ENCODE assay signal across 16 cellular contexts in the genomic region with DNA sequence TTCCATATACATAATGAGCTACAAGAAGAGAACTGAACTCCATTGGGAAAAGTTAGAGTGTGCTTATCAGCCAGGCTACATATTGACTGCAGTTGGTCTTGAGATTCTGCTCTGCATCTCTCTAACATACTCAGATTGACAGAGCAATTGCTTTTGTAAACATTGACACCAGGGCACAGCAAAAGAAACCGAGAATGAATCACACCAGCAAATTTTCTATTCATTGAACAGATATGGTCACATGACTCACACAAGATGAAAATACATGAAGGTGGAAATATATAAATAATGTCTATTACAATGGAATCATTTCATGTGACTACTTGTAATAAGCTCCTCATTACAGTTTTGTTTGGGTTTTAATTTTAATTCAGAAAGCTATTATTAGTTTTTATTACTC.
DNase-seq lines count a peak whose midpoint lies in the region; ATAC-seq and TF ChIP-seq lines count a peak whose summit lies in the region.
"Had no signal": no experiment of that assay in that cellular context is flagged by ENCODE, and none has a peak within 500 bp of the region (broad histone marks: within the 10 kb centered on the region; RNA-seq: fewer than 3 reads in every experiment).

No MANE protein-coding gene starts in this region.

- no peaks in the 10 kb centered on the region for H3K9me2 ChIP-seq in PC-3 (replicated peaks; ENCODE audit: low read length)

- H3K9me3 ChIP-seq in PC-3 (ENCODE audit: low read length): no peaks in the 10 kb centered on the region
- H3K9me3 ChIP-seq: BE2C, MG63 had no signal

- BruUV-seq in PC-3 (replicated peaks; lab: Mats Ljungman, UMichigan): no TSS peak

- no peaks in the 10 kb centered on the region for H3K79me2 ChIP-seq in PC-3 (ENCODE audit: low read length)

- TF ChIP-seq CTCF in PC-3 (conservative IDR thresholded peaks at IDR 0.05; ENCODE audit: low read depth, low read length) (no peak), glutamatergic neuron (IDR thresholded peaks at IDR 0.05; ENCODE audit: partially characterized antibody, unreplicated experiment) (no peak)

- H3K27me3 Mint-ChIP-seq in glutamatergic neuron (ENCODE audit: unreplicated experiment): no peaks in the 10 kb centered on the region
- H3K27me3 Mint-ChIP-seq: CD4-positive, alpha-beta T cell had no signal

- H3K4me2 ChIP-seq in PC-3 (ENCODE audit: low read length): no peak overlapping the region

- H3K4me3 ChIP-seq in PC-3 (ENCODE audit: low read length): no peak overlapping the region
- H3K4me3 ChIP-seq: MG63 had no signal

- CTCF ChIA-PET in PC-3 (lab: Charles Lee): no interaction called here

- H3K4me3 Mint-ChIP-seq in glutamatergic neuron (ENCODE audit: unreplicated experiment): peak overlapping the region; percentile 66
- H3K4me3 Mint-ChIP-seq: CD4-positive, alpha-beta T cell had no signal

- no peaks in the 10 kb centered on the region for H3K36me3 Mint-ChIP-seq in glutamatergic neuron (ENCODE audit: unreplicated experiment)

- peak; percentile 29; the same call in 1 of the 2 replicates for ATAC-seq in PC-3
- no peak for ATAC-seq in left lobe of liver

- no peak overlapping the region for H3K9ac ChIP-seq in PC-3 (ENCODE audit: low read length)

- peaks cover 20% of the 10 kb centered on the region for H3K4me1 Mint-ChIP-seq in glutamatergic neuron (ENCODE audit: low read depth, unreplicated experiment)

- no peaks in the 10 kb centered on the region for H3F3A ChIP-seq in PC-3 (ENCODE audit: low read length, unreplicated experiment)

- peak overlapping the region; percentile 36 for H3K27ac Mint-ChIP-seq in glutamatergic neuron (ENCODE audit: unreplicated experiment)
- H3K27ac Mint-ChIP-seq: CD4-positive, alpha-beta T cell had no signal

- H3K36me3 ChIP-seq in PC-3 (ENCODE audit: low read depth, low read length): no peaks in the 10 kb centered on the region
- H3K36me3 ChIP-seq: BE2C, MG63 had no signal

- DNase-seq in DMS53 (lab: John Stamatoyannopoulos, UW): peak; percentile 37
- no peak for DNase-seq in DMS53 treated with DMSO at 0.1 percent for 48 hours (lab: John Stamatoyannopoulos, UW; ENCODE audit: unreplicated experiment)
- peak; percentile 24 for DNase-seq in NCI-H1436 treated with DMSO at 0.1 percent for 48 hours (lab: John Stamatoyannopoulos, UW)
- peak; percentile 16 for DNase-seq in PC-3
- DNase-seq in glutamatergic neuron: no peak
- DNase-seq in NCI-H2029 treated with DMSO at 0.1 percent for 48 hours (lab: John Stamatoyannopoulos, UW): no peak
- no peak for DNase-seq in left lobe of liver (ENCODE audit: low spot score)
- no peak for DNase-seq in activated T-cell treated with anti-CD3 and anti-CD28 coated beads, Interleukin-2, amount 50 U/mL, for 48 hours
- DNase-seq: 8988T; BE2C; CD4-positive, alpha-beta T cell; GOT3; KG1; MG63; NCI-H1092; NCI-H526 had no signal

- intact Hi-C loops in PC-3 (cut with micrococcal nuclease): no loop called here

- no peak overlapping the region for H3K27ac ChIP-seq in PC-3 (ENCODE audit: low read length)

- POLR2A ChIA-PET in PC-3 (lab: Charles Lee; ENCODE audit: unreplicated experiment): no interaction called here

- no peaks in the 10 kb centered on the region for H4K20me1 ChIP-seq in PC-3 (ENCODE audit: low read length)

- no peaks in the 10 kb centered on the region for H3K27me3 ChIP-seq in PC-3 (ENCODE audit: low read length)
- H3K27me3 ChIP-seq: BE2C, MG63 had no signal

- H3K9me3 Mint-ChIP-seq in glutamatergic neuron (ENCODE audit: unreplicated experiment): no peaks in the 10 kb centered on the region
- H3K9me3 Mint-ChIP-seq: CD4-positive, alpha-beta T cell had no signal

- H3K4me1 ChIP-seq in PC-3 (ENCODE audit: insufficient read depth, low read length): no peaks in the 10 kb centered on the region

- no peak overlapping the region for H2AFZ ChIP-seq in PC-3 (ENCODE audit: low read length)

Comparison
In these comparisons a context has a peak if more than half of its experiments do, and no peak if none do; other contexts are left out.
1. DNase-seq: peak in DMS53 (single experiment), NCI-H1436 treated with DMSO at 0.1 percent for 48 hours (single experiment) and PC-3 (single experiment); none in DMS53 treated with DMSO at 0.1 percent for 48 hours (single experiment), glutamatergic neuron (single experiment), NCI-H2029 treated with DMSO at 0.1 percent for 48 hours (single experiment), left lobe of liver (single experiment) and activated T-cell treated with anti-CD3 and anti-CD28 coated beads, Interleukin-2, amount 50 U/mL, for 48 hours (0 of 2).